In genomic region chr7:6398943-6399342, GRCh38 we compare ENCODE assay signal across 13 cellular contexts. TPM values are rescaled to one million over a fixed set of nuclear protein-coding genes. Genes with fewer than 3 reads are reported as not detected.
DNase-seq lines count a peak whose midpoint lies in the region; ATAC-seq, FAIRE-seq and TF ChIP-seq lines count a peak whose summit lies in the region.
"Had no signal": no experiment of that assay in that cellular context is flagged by ENCODE, and none has a peak within 500 bp of the region (broad histone marks: within the 10 kb centered on the region; RNA-seq: fewer than 3 reads in every experiment).

No MANE protein-coding gene starts in this region.

- H3K36me3 ChIP-seq in keratinocyte (ENCODE audit: control insufficient read depth in 2 of 2, extremely low read depth in 1 of 2, insufficient read depth in 2 of 2, low read length in 2 of 2) (peaks cover 9 to 23% of the 10 kb centered on the region in 2 experiments), skeletal muscle tissue (ENCODE audit: control insufficient read depth in 3 of 3, insufficient read depth in 3 of 3, low read length in 3 of 3) (peaks cover 30 to 36% (median 30%) of the 10 kb centered on the region in 3 donors)

- H3K4me2 ChIP-seq in keratinocyte (ENCODE audit: control insufficient read depth, extremely low read depth, insufficient read depth, low read depth, low read length), result peak overlapping the region; percentile 90

- H3K27ac Mint-ChIP-seq in HFFc6, result peak overlapping the region; percentile 29; the same call in 1 of the 2 replicates
- H3K27ac Mint-ChIP-seq: activated naive CD8-positive, alpha-beta T cell treated with anti-CD3 and anti-CD28 coated beads for 36 hours had no signal

- H3K9me1 ChIP-seq in keratinocyte (ENCODE audit: control insufficient read depth, extremely low read depth, insufficient read depth, low read length), result peaks cover 3% of the 10 kb centered on the region

- no peak overlapping the region for H2AFZ ChIP-seq in keratinocyte (ENCODE audit: control insufficient read depth, low read length)

- ATAC-seq in HG03354 (IDR thresholded peaks at IDR 0.05; ENCODE audit: poor library complexity, severe bottlenecking, unreplicated experiment), result no peak
- ATAC-seq: stimulated activated naive CD8-positive, alpha-beta T cell treated with anti-CD3 and anti-CD28 coated beads, Interleukin-15, Interleukin-2, amounts not matched to agents 100 U/mL and 50 U/mL, for 24 hours had no signal

- TF ChIP-seq CTCF in HFFc6 (IDR thresholded peaks at IDR 0.05) (no peak), keratinocyte (optimal IDR thresholded peaks at IDR 0.05 in 1 of 3, IDR thresholded peaks at IDR 0.05 in 1 of 3, conservative IDR thresholded peaks at IDR 0.05 in 1 of 3; ENCODE audit: extremely low read depth in 1 of 3, insufficient read depth in 2 of 3, low read length in 3 of 3) (no peak), GM20000 (IDR thresholded peaks at IDR 0.05; ENCODE audit: extremely low read depth, missing control alignments) (no peak)

- H3K4me1 ChIP-seq in keratinocyte (ENCODE audit: control insufficient read depth, extremely low read depth, insufficient read depth, low read length) (peaks cover 52% of the 10 kb centered on the region), skeletal muscle tissue (ENCODE audit: control insufficient read depth in 3 of 3, insufficient read depth in 3 of 3, low read length in 3 of 3) (peaks cover 38 to 45% (median 40%) of the 10 kb centered on the region in 3 donors)

- H3K9me3 Mint-ChIP-seq in HFFc6, result no peaks in the 10 kb centered on the region
- H3K9me3 Mint-ChIP-seq: activated naive CD8-positive, alpha-beta T cell treated with anti-CD3 and anti-CD28 coated beads for 36 hours; CD8-positive, alpha-beta memory T cell had no signal

- H3K4me3 ChIP-seq in keratinocyte (ENCODE audit: control insufficient read depth in 2 of 3, extremely low read depth in 1 of 3, insufficient read depth in 2 of 3, low read depth in 1 of 3, low read length in 3 of 3), result peak overlapping the region; percentile 28 to 68 (median 64)
- peak overlapping the region in 1 of 3 donors; percentile 34 for H3K4me3 ChIP-seq in skeletal muscle tissue (ENCODE audit: low read length in 3 of 3)

- H3K9me3 ChIP-seq in keratinocyte (ENCODE audit: control insufficient read depth, low read depth, low read length) (no peaks in the 10 kb centered on the region), skeletal muscle tissue (ENCODE audit: control insufficient read depth in 3 of 3, low read length in 3 of 3) (no peaks in the 10 kb centered on the region)

- peaks cover 32% of the 10 kb centered on the region for H3K4me1 Mint-ChIP-seq in HFFc6 (ENCODE audit: low read depth)

- H3K4me3 Mint-ChIP-seq in HFFc6, result no peak overlapping the region
- H3K4me3 Mint-ChIP-seq: activated naive CD8-positive, alpha-beta T cell treated with anti-CD3 and anti-CD28 coated beads for 36 hours had no signal

- dilution Hi-C loops in keratinocyte (cut with MboI; ENCODE audit: extremely low pct_ligation_motif_present, low sequenced_read_pairs), result no loop called here

- peak; percentile 53 for FAIRE-seq in keratinocyte (lab: Jason Lieb, UNC)

- peak overlapping the region; percentile 6 for H3K27ac ChIP-seq in caudate nucleus (ENCODE audit: low read depth, low read length)
- peak overlapping the region; percentile 81 for H3K27ac ChIP-seq in keratinocyte (ENCODE audit: control insufficient read depth, insufficient read depth, low read length)
- peak overlapping the region; percentile 27 for H3K27ac ChIP-seq in skeletal muscle tissue (ENCODE audit: low read depth, low read length)

- peaks cover 19% of the 10 kb centered on the region for H4K20me1 ChIP-seq in keratinocyte (ENCODE audit: control insufficient read depth, extremely low read depth, insufficient read depth, low read length)

- peaks cover 77% of the 10 kb centered on the region for H3K79me2 ChIP-seq in keratinocyte (ENCODE audit: control insufficient read depth, insufficient read depth, low read length)

- no peaks in the 10 kb centered on the region for H3K27me3 ChIP-seq in keratinocyte (ENCODE audit: control insufficient read depth, extremely low read depth, insufficient read depth, low read length)
- H3K27me3 ChIP-seq in skeletal muscle tissue (ENCODE audit: control insufficient read depth in 3 of 3, insufficient read depth in 3 of 3, low read length in 3 of 3), result no peaks in the 10 kb centered on the region

- H3K27me3 Mint-ChIP-seq in HFFc6 (ENCODE audit: insufficient read depth), result peaks cover 4% of the 10 kb centered on the region
- H3K27me3 Mint-ChIP-seq: activated naive CD8-positive, alpha-beta T cell treated with anti-CD3 and anti-CD28 coated beads for 36 hours; CD8-positive, alpha-beta memory T cell had no signal

- H3K9ac ChIP-seq in keratinocyte (ENCODE audit: control insufficient read depth, extremely low read depth, insufficient read depth, low read length), result peak overlapping the region; percentile 77
- H3K9ac ChIP-seq in skeletal muscle tissue (ENCODE audit: low read depth in 1 of 3, low read length in 3 of 3), result no peak overlapping the region

- peaks cover 40% of the 10 kb centered on the region for H3K36me3 Mint-ChIP-seq in HFFc6 (ENCODE audit: low read depth)

- DNase-seq in HFFc6 (no peak), caudate nucleus (lab: John Stamatoyannopoulos, UW) (peak in 33 of 61 donors; percentile 9 to 77 (median 32)), keratinocyte (ENCODE audit: low read depth, low spot score) (peak; percentile 36), SIG-M5 (lab: John Stamatoyannopoulos, UW) (no peak), GM20000 (ENCODE audit: low spot score) (no peak), NCI-H510A (lab: John Stamatoyannopoulos, UW) (no peak)
- DNase-seq: activated CD4-positive, alpha-beta T cell treated with anti-CD3 and anti-CD28 coated beads for 1 hour; activated naive CD8-positive, alpha-beta T cell treated with anti-CD3 and anti-CD28 coated beads for 36 hours; CD8-positive, alpha-beta memory T cell; NCI-H187 treated with DMSO at 0.1 percent for 48 hours; stimulated activated naive CD8-positive, alpha-beta T cell treated with anti-CD3 and anti-CD28 coated beads, Interleukin-15, Interleukin-2, amounts not matched to agents 100 U/mL and 50 U/mL, for 24 hours had no signal

RNA-seq across cellular contexts. Expression of gene RAC1, which starts 24.6 kb away (rescaled TPM):
- total RNA-seq in HFFc6 (2021; fragmentation: NEBNext Ultra II Directional; extraction: Animal tissue kit (Norgen Biotek cat#: 25700)), result 100 to 1,000 TPM; 311 to 400 (median 359) TPM
- 346 to 659 TPM (median 493 TPM) in 3 replicates for polyA plus RNA-seq in keratinocyte
- 140 TPM for polyA plus RNA-seq in keratinocyte (2011; ENCODE audit: low read depth)
- 508 and 578 TPM in 2 replicates for polyA plus RNA-seq in keratinocyte (2011; cell fraction: cytosol; rRNA removed)
- 330 and 385 TPM in 2 replicates for polyA plus RNA-seq in keratinocyte (2011; cell fraction: nucleus; rRNA removed)
- polyA plus RNA-seq in keratinocyte (2012; ENCODE audit: low replicate concordance), result 351 and 430 TPM in 2 replicates
- polyA minus RNA-seq in keratinocyte, result 134 to 352 TPM (median 344 TPM) in 3 replicates
- 249 TPM for polyA minus RNA-seq in keratinocyte (2011; cell fraction: cytosol; rRNA and poly(A)+ RNA removed)
- polyA minus RNA-seq in keratinocyte (2011; cell fraction: nucleus; rRNA and poly(A)+ RNA removed), result 49.1 and 95.7 TPM in 2 replicates
- 30.8 TPM for total RNA-seq in skeletal muscle tissue

RNA-seq across cellular contexts. Expression of gene DAGLB, which starts 48.8 kb away (rescaled TPM):
- total RNA-seq in HFFc6 (2021; fragmentation: NEBNext Ultra II Directional; extraction: Animal tissue kit (Norgen Biotek cat#: 25700)), result 10 to 100 TPM; 29.2 to 39.5 (median 33.2) TPM
- polyA plus RNA-seq in keratinocyte, result 15.5 to 29.7 TPM (median 20.8 TPM) in 3 replicates
- 24.8 TPM for polyA plus RNA-seq in keratinocyte (2011; ENCODE audit: low read depth)
- polyA plus RNA-seq in keratinocyte (2011; cell fraction: cytosol; rRNA removed), result 7.7 and 7.9 TPM in 2 replicates
- polyA plus RNA-seq in keratinocyte (2011; cell fraction: nucleus; rRNA removed), result 59.6 and 61.5 TPM in 2 replicates
- polyA plus RNA-seq in keratinocyte (2012; ENCODE audit: low replicate concordance), result 13.1 and 32.3 TPM in 2 replicates
- 34.8 to 51.1 TPM (median 41.2 TPM) in 3 replicates for polyA minus RNA-seq in keratinocyte
- polyA minus RNA-seq in keratinocyte (2011; cell fraction: cytosol; rRNA and poly(A)+ RNA removed), result 20.7 TPM
- polyA minus RNA-seq in keratinocyte (2011; cell fraction: nucleus; rRNA and poly(A)+ RNA removed), result 53.1 and 91.4 TPM in 2 replicates
- total RNA-seq in skeletal muscle tissue, result 19.3 TPM

RNA-seq across cellular contexts. Expression of gene FAM220A, which starts 50.2 kb away (rescaled TPM):
- 10 to 100 TPM; 13.6 to 24.8 (median 15.5) TPM for total RNA-seq in HFFc6 (2021; fragmentation: NEBNext Ultra II Directional; extraction: Animal tissue kit (Norgen Biotek cat#: 25700))
- 11.5 to 17.2 TPM (median 16.8 TPM) in 3 replicates for polyA plus RNA-seq in keratinocyte
- 10.2 TPM for polyA plus RNA-seq in keratinocyte (2011; ENCODE audit: low read depth)
- polyA plus RNA-seq in keratinocyte (2011; cell fraction: cytosol; rRNA removed), result 15.1 and 25.3 TPM in 2 replicates
- 9.7 and 10.0 TPM in 2 replicates for polyA plus RNA-seq in keratinocyte (2011; cell fraction: nucleus; rRNA removed)
- polyA plus RNA-seq in keratinocyte (2012; ENCODE audit: low replicate concordance), result 9.9 and 17.8 TPM in 2 replicates
- 6.3 to 14.4 TPM (median 10.8 TPM) in 3 replicates for polyA minus RNA-seq in keratinocyte
- 49.5 TPM for polyA minus RNA-seq in keratinocyte (2011; cell fraction: cytosol; rRNA and poly(A)+ RNA removed)
- polyA minus RNA-seq in keratinocyte (2011; cell fraction: nucleus; rRNA and poly(A)+ RNA removed), result 3.6 and 4.7 TPM in 2 replicates
- 16.2 TPM for total RNA-seq in skeletal muscle tissue

Comparison
In these comparisons a context has a peak if more than half of its experiments do, and no peak if none do; other contexts are left out.
1. DNase-seq: peak in caudate nucleus (33 of 61) and keratinocyte (single experiment); none in HFFc6 (single experiment), SIG-M5 (single experiment), GM20000 (single experiment) and NCI-H510A (single experiment).
2. H3K27ac ChIP-seq: peak in every context shown above with its lines; median percentile 81 in keratinocyte; 27 in skeletal muscle tissue; 6 in caudate nucleus.